Comparison of ENCODE assay signal across 21 cellular contexts in genomic region chr10:43043773-43044394, GRCh38. TPM values are rescaled to one million over a fixed set of nuclear protein-coding genes. Genes with fewer than 3 reads are reported as not detected.
DNase-seq lines count a peak whose midpoint lies in the region; TF ChIP-seq lines count a peak whose summit lies in the region.
"Had no signal": no experiment of that assay in that cellular context is flagged by ENCODE, and none has a peak within 500 bp of the region (broad histone marks: within the 10 kb centered on the region; RNA-seq: fewer than 3 reads in every experiment).

No MANE protein-coding gene starts in this region.

- no peaks in the 10 kb centered on the region for H3K36me3 Mint-ChIP-seq in endodermal cell (ENCODE audit: low read depth)
- no peaks in the 10 kb centered on the region for H3K36me3 Mint-ChIP-seq in activated naive CD4-positive, alpha-beta T cell treated with anti-CD3 and anti-CD28 coated beads for 36 hours (ENCODE audit: low read depth)
- H3K36me3 Mint-ChIP-seq: activated naive CD4-positive, alpha-beta T cell treated with anti-CD3 and anti-CD28 coated beads, Interleukin-2, amount 50 U/mL, for 24 hours; CD4-positive, CD25-positive, alpha-beta regulatory T cell; stimulated activated naive B cell treated with anti-CD40 and anti-IgM and Interleukin-4, amounts not matched to agents 10 μg/mL and 1 μg/mL and 100 μg/mL, for 72 hours had no signal

- TF ChIP-seq EP300 in ovary (IDR thresholded peaks at IDR 0.05): no peak

- no peak for TF ChIP-seq POLR2A in ovary (IDR thresholded peaks at IDR 0.05)

- WGBS in endodermal cell (ENCODE audit: insufficient coverage in 1 of 2, insufficient read length in 1 of 2), 2 experiments: 81% methylated on average over 5 to 9 of the region's 9 CpGs
- 64 to 66% (median 65%) methylated on average over 6 to 9 of the region's 9 CpGs for WGBS in ovary, 3 donors
- 85% methylated on average over 9 of the region's 9 CpGs for WGBS in hepatocyte (ENCODE audit: low lambda C conversion rate, missing lambda C conversion rate)

- peak; percentile 46 for DNase-seq in NCI-H146 (lab: John Stamatoyannopoulos, UW)
- DNase-seq in NCI-H146 treated with DMSO at 0.1 percent for 48 hours (lab: John Stamatoyannopoulos, UW; ENCODE audit: unreplicated experiment): no peak
- DNase-seq in NAMALWA (ENCODE audit: low spot score): peak; percentile 13
- DNase-seq in endodermal cell: peak; percentile 51
- DNase-seq in ovary: peak in 3 of 5 donors; percentile 1 to 18 (median 8)
- DNase-seq in occipital lobe (lab: John Stamatoyannopoulos, UW): no peak
- no peak for DNase-seq in hepatocyte (ENCODE audit: low spot score)
- DNase-seq in activated naive CD4-positive, alpha-beta T cell treated with anti-CD3 and anti-CD28 coated beads for 36 hours: no peak
- DNase-seq: 8988T; activated CD4-positive, alpha-beta T cell treated with anti-CD3 and anti-CD28 coated beads for 36 hours; brain microvascular endothelial cell; CD4-positive, CD25-positive, alpha-beta regulatory T cell; MG63; NCI-H2029 treated with DMSO at 0.1 percent for 48 hours; NCI-H774; RPMI8226; stimulated activated naive B cell treated with anti-CD40 and anti-IgM and Interleukin-4, amounts not matched to agents 10 μg/mL and 1 μg/mL and 100 μg/mL, for 72 hours; T-helper 17 cell; trophoblast cell had no signal

- TF ChIP-seq CTCF in endodermal cell (conservative IDR thresholded peaks at IDR 0.05) (no peak), ovary (IDR thresholded peaks at IDR 0.05) (no peak), hepatocyte (IDR thresholded peaks at IDR 0.05; ENCODE audit: poor library complexity) (no peak)

- H3K9ac ChIP-seq in endodermal cell (ENCODE audit: extremely low read depth, low read length, poor library complexity, severe bottlenecking): no peak overlapping the region

- H3K9me3 ChIP-seq in endodermal cell (ENCODE audit: control insufficient read depth, low read length): no peaks in the 10 kb centered on the region
- no peaks in the 10 kb centered on the region for H3K9me3 ChIP-seq in ovary
- H3K9me3 ChIP-seq in hepatocyte (ENCODE audit: low read depth): no peaks in the 10 kb centered on the region
- H3K9me3 ChIP-seq: esophagus muscularis mucosa, MG63 had no signal

- H3K27me3 Mint-ChIP-seq in endodermal cell (ENCODE audit: insufficient read depth): no peaks in the 10 kb centered on the region
- peaks cover 5% of the 10 kb centered on the region for H3K27me3 Mint-ChIP-seq in activated naive CD4-positive, alpha-beta T cell treated with anti-CD3 and anti-CD28 coated beads for 36 hours (ENCODE audit: low read depth)
- H3K27me3 Mint-ChIP-seq: activated CD4-positive, alpha-beta T cell treated with anti-CD3 and anti-CD28 coated beads for 36 hours; activated naive CD4-positive, alpha-beta T cell treated with anti-CD3 and anti-CD28 coated beads, Interleukin-2, amount 50 U/mL, for 24 hours; CD4-positive, CD25-positive, alpha-beta regulatory T cell had no signal

- H3K9me3 Mint-ChIP-seq in endodermal cell: no peaks in the 10 kb centered on the region
- H3K9me3 Mint-ChIP-seq in activated naive CD4-positive, alpha-beta T cell treated with anti-CD3 and anti-CD28 coated beads for 36 hours: no peaks in the 10 kb centered on the region
- H3K9me3 Mint-ChIP-seq: activated naive CD4-positive, alpha-beta T cell treated with anti-CD3 and anti-CD28 coated beads, Interleukin-2, amount 50 U/mL, for 24 hours; CD4-positive, CD25-positive, alpha-beta regulatory T cell; stimulated activated naive B cell treated with anti-CD40 and anti-IgM and Interleukin-4, amounts not matched to agents 10 μg/mL and 1 μg/mL and 100 μg/mL, for 72 hours had no signal

- intact Hi-C loops in ovary (cut with DNase I): no loop called here
- intact Hi-C loops in activated naive CD4-positive, alpha-beta T cell treated with anti-CD3 and anti-CD28 coated beads for 36 hours (cut with micrococcal nuclease): no loop called here

- H3K4me3 Mint-ChIP-seq in endodermal cell: no peak overlapping the region
- H3K4me3 Mint-ChIP-seq in activated naive CD4-positive, alpha-beta T cell treated with anti-CD3 and anti-CD28 coated beads for 36 hours: no peak overlapping the region
- H3K4me3 Mint-ChIP-seq: activated CD4-positive, alpha-beta T cell treated with anti-CD3 and anti-CD28 coated beads for 36 hours; activated naive CD4-positive, alpha-beta T cell treated with anti-CD3 and anti-CD28 coated beads, Interleukin-2, amount 50 U/mL, for 24 hours; CD4-positive, CD25-positive, alpha-beta regulatory T cell; stimulated activated naive B cell treated with anti-CD40 and anti-IgM and Interleukin-4, amounts not matched to agents 10 μg/mL and 1 μg/mL and 100 μg/mL, for 72 hours; T-helper 17 cell had no signal

- no peaks in the 10 kb centered on the region for H3K27me3 ChIP-seq in endodermal cell (ENCODE audit: control insufficient read depth, insufficient read depth, low read length, poor library complexity, severe bottlenecking)
- H3K27me3 ChIP-seq in ovary: no peaks in the 10 kb centered on the region
- H3K27me3 ChIP-seq in hepatocyte: no peaks in the 10 kb centered on the region
- H3K27me3 ChIP-seq: brain microvascular endothelial cell, MG63 had no signal

- H3K36me3 ChIP-seq in endodermal cell (ENCODE audit: control insufficient read depth, insufficient read depth, low read length): no peaks in the 10 kb centered on the region
- H3K36me3 ChIP-seq in ovary: no peaks in the 10 kb centered on the region
- H3K36me3 ChIP-seq in hepatocyte (replicated peaks; ENCODE audit: insufficient read depth, low read depth): no peaks in the 10 kb centered on the region
- H3K36me3 ChIP-seq: brain microvascular endothelial cell, esophagus muscularis mucosa, MG63 had no signal

- H3K9me2 ChIP-seq in hepatocyte (replicated peaks; ENCODE audit: insufficient read depth): no peaks in the 10 kb centered on the region

- peak overlapping the region; percentile 64 for H3K27ac Mint-ChIP-seq in endodermal cell
- no peak overlapping the region for H3K27ac Mint-ChIP-seq in activated naive CD4-positive, alpha-beta T cell treated with anti-CD3 and anti-CD28 coated beads for 36 hours
- H3K27ac Mint-ChIP-seq: activated CD4-positive, alpha-beta T cell treated with anti-CD3 and anti-CD28 coated beads for 36 hours; activated naive CD4-positive, alpha-beta T cell treated with anti-CD3 and anti-CD28 coated beads, Interleukin-2, amount 50 U/mL, for 24 hours; CD4-positive, CD25-positive, alpha-beta regulatory T cell; stimulated activated naive B cell treated with anti-CD40 and anti-IgM and Interleukin-4, amounts not matched to agents 10 μg/mL and 1 μg/mL and 100 μg/mL, for 72 hours; T-helper 17 cell had no signal

- no peaks in the 10 kb centered on the region for H3K79me2 ChIP-seq in hepatocyte

- H3K4me3 ChIP-seq in endodermal cell (ENCODE audit: low read length) (no peak overlapping the region), ovary (no peak overlapping the region), hepatocyte (no peak overlapping the region)
- H3K4me3 ChIP-seq: esophagus muscularis mucosa, MG63 had no signal

- no peak overlapping the region for H3K4me2 ChIP-seq in hepatocyte

- H4K20me1 ChIP-seq in hepatocyte (ENCODE audit: insufficient read depth, poor library complexity, severe bottlenecking): no peaks in the 10 kb centered on the region

- H3K27ac ChIP-seq in endodermal cell (ENCODE audit: low read depth, low read length) (peak overlapping the region; percentile 70), ovary (no peak overlapping the region), hepatocyte (no peak overlapping the region)
- H3K27ac ChIP-seq: brain microvascular endothelial cell, esophagus muscularis mucosa had no signal

- H3K4me1 Mint-ChIP-seq in endodermal cell: peaks cover 7% of the 10 kb centered on the region
- no peaks in the 10 kb centered on the region for H3K4me1 Mint-ChIP-seq in activated naive CD4-positive, alpha-beta T cell treated with anti-CD3 and anti-CD28 coated beads for 36 hours (ENCODE audit: low read depth)
- H3K4me1 Mint-ChIP-seq: activated CD4-positive, alpha-beta T cell treated with anti-CD3 and anti-CD28 coated beads for 36 hours; activated naive CD4-positive, alpha-beta T cell treated with anti-CD3 and anti-CD28 coated beads, Interleukin-2, amount 50 U/mL, for 24 hours; CD4-positive, CD25-positive, alpha-beta regulatory T cell had no signal

- no peaks in the 10 kb centered on the region for H3K4me1 ChIP-seq in endodermal cell (ENCODE audit: control insufficient read depth, insufficient read depth, low read length)
- H3K4me1 ChIP-seq in ovary (ENCODE audit: insufficient read depth): no peaks in the 10 kb centered on the region
- H3K4me1 ChIP-seq in hepatocyte (ENCODE audit: insufficient read depth): peaks cover 2% of the 10 kb centered on the region
- H3K4me1 ChIP-seq: esophagus muscularis mucosa had no signal

- H2AFZ ChIP-seq in hepatocyte: no peak overlapping the region

- CTCF ChIA-PET in activated naive CD4-positive, alpha-beta T cell treated with anti-CD3 and anti-CD28 coated beads for 36 hours (lab: Charles Lee): interaction anchor here (0.6 kb wide), 1 partner anchor 204 kb away, joined by 4 read pairs; no protein-coding TSS in a partner anchor

RNA-seq across cellular contexts. Expression of gene RET, which starts 33.0 kb away (rescaled TPM):
- total RNA-seq in endodermal cell (1 to 10 TPM; 1.2 to 3.5 TPM), ovary (1 to 10 TPM in 2 of 7 donors, under 1 TPM in 5; 0.12 to 1.6 (median 0.92) TPM), occipital lobe (0.94 TPM), hepatocyte (0.44 and 0.50 TPM in 2 replicates)
- 2.6 TPM for polyA plus RNA-seq in endodermal cell (2013, experiment 1 of 2)
- polyA plus RNA-seq in endodermal cell (2013, experiment 2 of 2): 2.3 TPM
- polyA plus RNA-seq in ovary (under 1 TPM; 0.38 to 0.75 TPM), hepatocyte (not detected in 2 replicates)
- under 1 TPM in 1 of 2 experiments, not detected in 1; 0.36 TPM for total RNA-seq in activated naive CD4-positive, alpha-beta T cell treated with anti-CD3 and anti-CD28 coated beads for 36 hours
- polyA plus RNA-seq: CD4-positive, CD25-positive, alpha-beta regulatory T cell had no signal

Comparison
In these comparisons a context has a peak if more than half of its experiments do, and no peak if none do; other contexts are left out.
1. DNase-seq: peak in NCI-H146 (single experiment), NAMALWA (single experiment), endodermal cell (single experiment) and ovary (3 of 5); none in NCI-H146 treated with DMSO at 0.1 percent for 48 hours (single experiment), occipital lobe (single experiment), hepatocyte (single experiment) and activated naive CD4-positive, alpha-beta T cell treated with anti-CD3 and anti-CD28 coated beads for 36 hours (single experiment).